8 cellular contexts compared by ENCODE assay signal in genomic region chr19:7522923-7523667, GRCh38. TPM values are rescaled to one million over a fixed set of nuclear protein-coding genes. Genes with fewer than 3 reads are reported as not detected.
DNase-seq lines count a peak whose midpoint lies in the region; ATAC-seq and TF ChIP-seq lines count a peak whose summit lies in the region.

No MANE protein-coding gene starts in this region.

- H3K9me3 ChIP-seq in OCI-LY7 (ENCODE audit: low read length), result no peaks in the 10 kb centered on the region
- H3K9me3 ChIP-seq in ovary, result no peaks in the 10 kb centered on the region

- no peak for TF ChIP-seq POLR2A in ovary (IDR thresholded peaks at IDR 0.05)

- H2AFZ ChIP-seq in OCI-LY7 (ENCODE audit: low read length), result peak overlapping the region; percentile 34; the same call in 1 of the 2 replicates

- TF ChIP-seq CTCF in OCI-LY7 (conservative IDR thresholded peaks at IDR 0.05; ENCODE audit: low read length), result no peak
- TF ChIP-seq CTCF in epithelial cell of esophagus (IDR thresholded peaks at IDR 0.05; ENCODE audit: insufficient read depth, low read depth, low read length, missing control alignments), result no peak
- TF ChIP-seq CTCF in ovary (IDR thresholded peaks at IDR 0.05), result no peak

- intact Hi-C loops in OCI-LY7 (cut with micrococcal nuclease; ENCODE audit: unreplicated experiment) (loop anchor here (1.0 kb wide), 1 partner anchor 12 kb away; the partner anchor contains the start of gene PNPLA6), ovary (cut with DNase I) (loop anchor here in 2 of 4 donors (1.0 to 10.0 kb wide), 2 partner anchors 42 to 128 kb away; no protein-coding TSS in a partner anchor)

- no peaks in the 10 kb centered on the region for H3K9me2 ChIP-seq in OCI-LY7 (ENCODE audit: insufficient read depth, low read length)

- peak overlapping the region; percentile 74 for H3K4me2 ChIP-seq in OCI-LY7 (ENCODE audit: low read length)

- CTCF ChIA-PET in OCI-LY7 (lab: Charles Lee; ENCODE audit: unreplicated experiment), result no interaction called here

- no peak for TF ChIP-seq EP300 in ovary (IDR thresholded peaks at IDR 0.05)

- ATAC-seq in GM19023 (IDR thresholded peaks at IDR 0.05; ENCODE audit: unreplicated experiment) (peak; percentile 4), GM21619 (IDR thresholded peaks at IDR 0.05; ENCODE audit: unreplicated experiment) (no peak)

- H4K20me1 ChIP-seq in OCI-LY7 (ENCODE audit: insufficient read depth, low read length), result no peaks in the 10 kb centered on the region

- WGBS in ovary, 3 donors, result 6% methylated on average over 20 to 23 of the region's 23 CpGs

- no peaks in the 10 kb centered on the region for H3K79me2 ChIP-seq in OCI-LY7 (ENCODE audit: insufficient read depth, low read depth, low read length)

- H3K36me3 ChIP-seq in OCI-LY7 (ENCODE audit: insufficient read depth, low read length) (no peaks in the 10 kb centered on the region), ovary (no peaks in the 10 kb centered on the region)

- DNase-seq in OCI-LY7 (ENCODE audit: low spot score) (no peak), epithelial cell of esophagus (ENCODE audit: low read depth) (peak; percentile 20), ovary (peak in 2 of 5 donors; percentile 27 to 41), KBM-7 (no peak), NCI-H1436 (lab: John Stamatoyannopoulos, UW) (no peak), NOMO-1 treated with dmso at 0.1 percent for 144 hours (lab: John Stamatoyannopoulos, UW; ENCODE audit: unreplicated experiment) (no peak)

- H3K27ac ChIP-seq in OCI-LY7 (ENCODE audit: low read depth, low read length, poor library complexity, severe bottlenecking) (no peak overlapping the region), ovary (no peak overlapping the region)

- H3K27me3 ChIP-seq in ovary, result no peaks in the 10 kb centered on the region

- H3K4me3 ChIP-seq in OCI-LY7 (ENCODE audit: low read depth, low read length, poor library complexity, severe bottlenecking), result peak overlapping the region; percentile 78
- H3K4me3 ChIP-seq in epithelial cell of esophagus (ENCODE audit: low read length), result peak overlapping the region; percentile 66
- peak overlapping the region; percentile 63 for H3K4me3 ChIP-seq in ovary

- in situ Hi-C loops in KBM-7 (cut with MboI; ENCODE audit: low pct_unique_long_range_greater_than_20kb, low sequenced_read_pairs), result no loop called here

- POLR2A ChIA-PET in OCI-LY7 (lab: Charles Lee), result interaction anchor here (0.6 to 1.7 kb wide), 4 partner anchors 9 to 82 kb away, joined by 3 to 7 read pairs (median 4); no protein-coding TSS in a partner anchor

- H3K4me1 ChIP-seq in OCI-LY7 (ENCODE audit: insufficient read depth, low read length, poor library complexity, severe bottlenecking) (peaks cover 14% of the 10 kb centered on the region), ovary (ENCODE audit: insufficient read depth) (peaks cover 12% of the 10 kb centered on the region)

- no TSS peak for BruUV-seq in OCI-LY7 (replicated peaks; lab: Mats Ljungman, UMichigan)

RNA-seq across cellular contexts. Expression of gene MCOLN1, which starts 0.7 kb away (rescaled TPM):
- total RNA-seq in OCI-LY7 (2014; rRNA removed; shearing (Covaris generic)), result 2.4 and 7.8 TPM in 2 replicates
- total RNA-seq in OCI-LY7 (2022) (16.7 and 18.3 TPM in 2 replicates), ovary (10 to 100 TPM in 6 of 7 donors, 1 to 10 TPM in 1; 9.2 to 18.9 (median 13.6) TPM)
- 10 to 100 TPM in 1 of 2 donors, 1 to 10 TPM in 1; 6.1 to 20.4 TPM for polyA plus RNA-seq in ovary

RNA-seq across cellular contexts. Expression of gene ZNF358, which starts 7.2 kb away (rescaled TPM):
- total RNA-seq in OCI-LY7 (2014; rRNA removed; shearing (Covaris generic)), result not detected in 2 replicates
- total RNA-seq in OCI-LY7 (2022) (not detected in 2 replicates), ovary (100 to 1,000 TPM in 2 of 7 donors, 10 to 100 TPM in 5; 55.0 to 112 (median 88.2) TPM)
- 10 to 100 TPM in 1 of 2 donors, 1 to 10 TPM in 1; 9.2 to 91.7 TPM for polyA plus RNA-seq in ovary

RNA-seq across cellular contexts. Expression of gene PNPLA6, which starts 12.4 kb away (rescaled TPM):
- 50.6 and 54.3 TPM in 2 replicates for total RNA-seq in OCI-LY7 (2014; rRNA removed; shearing (Covaris generic))
- 92.4 and 93.0 TPM in 2 replicates for total RNA-seq in OCI-LY7 (2022)
- total RNA-seq in ovary, result 10 to 100 TPM; 31.0 to 69.1 (median 60.1) TPM
- polyA plus RNA-seq in ovary, result 10 to 100 TPM; 19.0 to 30.6 TPM

RNA-seq across cellular contexts. Expression of gene PEX11G, which starts 34.3 kb away (rescaled TPM):
- not detected in 2 replicates for total RNA-seq in OCI-LY7 (2014; rRNA removed; shearing (Covaris generic))
- total RNA-seq in OCI-LY7 (2022) (not detected in 2 replicates), ovary (1 to 10 TPM; 2.8 to 5.1 (median 3.7) TPM)
- 1 to 10 TPM in 1 of 2 donors, under 1 TPM in 1; 0.40 to 6.0 TPM for polyA plus RNA-seq in ovary

Comparison
In these comparisons a context has a peak if more than half of its experiments do, and no peak if none do; other contexts are left out.
1. RNA of gene ZNF358, which starts 7.2 kb away (total RNA-seq): 55.0 to 112 TPM in ovary; not detected in OCI-LY7; every median in the first group is over 10 times any median in the second.
2. Peak in every context shown above with its lines, with median percentiles within 50 percentile points of each other: H3K4me3 ChIP-seq.